12 cellular contexts compared by ENCODE assay signal in the genomic region with DNA sequence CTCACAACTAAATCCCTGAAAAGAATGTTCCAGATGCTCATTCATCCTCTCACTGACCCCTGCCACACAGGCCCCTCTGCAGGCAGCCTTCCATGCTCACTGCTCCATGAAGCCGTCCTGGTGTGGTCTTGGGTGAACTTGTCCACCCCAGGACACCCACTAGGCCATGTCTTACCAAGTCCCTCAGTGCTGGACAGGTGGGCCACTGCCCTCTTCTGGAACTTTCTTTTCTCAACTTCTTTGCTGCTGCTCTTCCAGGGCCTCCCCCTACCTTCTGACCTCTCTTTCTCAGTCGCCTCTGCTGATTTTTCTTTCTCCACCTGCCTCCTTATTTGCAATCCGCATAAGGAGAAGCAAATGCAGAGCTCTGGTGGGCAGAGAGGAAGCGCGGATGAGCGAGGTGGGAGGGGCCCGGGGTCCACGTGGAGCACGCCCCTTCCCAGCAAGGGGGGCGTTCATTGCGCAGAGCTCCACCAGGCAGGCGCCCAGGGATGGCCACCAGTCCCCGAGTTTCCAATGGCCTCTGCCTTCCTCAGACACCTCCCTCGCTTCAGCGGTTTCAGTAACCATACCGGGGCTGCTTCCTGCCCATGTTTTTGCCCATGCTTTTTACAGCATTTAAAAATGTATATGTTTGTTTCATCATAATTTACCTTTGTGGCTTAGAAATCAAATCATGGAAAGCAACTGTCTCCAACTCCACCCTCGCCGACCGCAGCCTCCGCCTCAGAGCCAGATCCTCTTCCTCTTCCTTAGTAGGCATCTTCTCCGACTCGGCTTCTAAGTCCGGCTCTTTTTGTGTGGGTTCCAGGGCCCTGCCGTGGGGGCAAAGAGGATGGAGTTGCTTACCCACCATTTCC.
DNase-seq lines count a peak whose midpoint lies in the region; ATAC-seq and TF ChIP-seq lines count a peak whose summit lies in the region.
"Had no signal": no experiment of that assay in that cellular context is flagged by ENCODE, and none has a peak within 500 bp of the region (broad histone marks: within the 10 kb centered on the region; RNA-seq: fewer than 3 reads in every experiment).

No MANE protein-coding gene starts in this region.

- ATAC-seq in WTC11 (peak; percentile 79), HG03439 (IDR thresholded peaks at IDR 0.05; ENCODE audit: unreplicated experiment) (no peak)
- peak; percentile 74 for ATAC-seq in effector memory CD8-positive, alpha-beta T cell (replicated peaks)
- ATAC-seq: Panc1 had no signal

- H3K27ac Mint-ChIP-seq in WTC11 = no peak overlapping the region; the same call in 1 of the 2 replicates
- H3K27ac Mint-ChIP-seq in effector memory CD8-positive, alpha-beta T cell = peak overlapping the region in 1 of 2 donors; percentile 70

- DNase-seq in stimulated activated CD4-positive, alpha-beta T cell treated with anti-CD3 and anti-CD28 coated beads, Interleukin-15, amount 100 ng/mL, for 24 hours = peak; percentile 19
- no peak for DNase-seq in stimulated activated CD4-positive, alpha-beta T cell treated with anti-CD3 and anti-CD28 coated beads, Interleukin-12 subunit alpha, Interleukin-12 subunit beta, amount 100 ng/mL, for 4 hours
- DNase-seq in WTC11 (ENCODE audit: low spot score) (no peak), NCI-H446 (lab: John Stamatoyannopoulos, UW) (no peak), OCI-M2 (lab: John Stamatoyannopoulos, UW; ENCODE audit: unreplicated experiment) (no peak), SIG-M5 treated with dmso at 0.1 percent for 504 hours (lab: John Stamatoyannopoulos, UW; ENCODE audit: unreplicated experiment) (no peak)
- DNase-seq in effector memory CD8-positive, alpha-beta T cell = no peak
- DNase-seq: colonic mucosa, NCI-H1930, T-helper 9 cell had no signal

- no peak for TF ChIP-seq CTCF in WTC11 (IDR thresholded peaks at IDR 0.05)

- H3K4me1 Mint-ChIP-seq in WTC11 = peaks cover 22% of the 10 kb centered on the region
- H3K4me1 Mint-ChIP-seq in effector memory CD8-positive, alpha-beta T cell (ENCODE audit: low read depth in 2 of 2) = peaks cover 9 to 10% of the 10 kb centered on the region in 2 donors

- CTCF ChIA-PET in WTC11 (lab: Charles Lee) = interaction anchor here (1.0 kb wide), 2 partner anchors 8 to 196 kb away, joined by 5 read pairs; no protein-coding TSS in a partner anchor

- no peak overlapping the region for H3K4me3 Mint-ChIP-seq in WTC11
- peak overlapping the region; percentile 67 to 77 for H3K4me3 Mint-ChIP-seq in effector memory CD8-positive, alpha-beta T cell

- H3K36me3 Mint-ChIP-seq in WTC11 = peaks cover 32% of the 10 kb centered on the region
- peaks cover 2% of the 10 kb centered on the region for H3K36me3 Mint-ChIP-seq in effector memory CD8-positive, alpha-beta T cell (ENCODE audit: insufficient read depth)

- H3K27me3 Mint-ChIP-seq in WTC11 (ENCODE audit: low read depth) = no peaks in the 10 kb centered on the region
- no peaks in the 10 kb centered on the region for H3K27me3 Mint-ChIP-seq in effector memory CD8-positive, alpha-beta T cell

- H3K9me3 Mint-ChIP-seq in WTC11 = peaks cover 36% of the 10 kb centered on the region
- H3K9me3 Mint-ChIP-seq in effector memory CD8-positive, alpha-beta T cell = peaks cover 0 to 12% of the 10 kb centered on the region in 2 donors

- POLR2A ChIA-PET in WTC11 (lab: Charles Lee) = no interaction called here

TF ChIP-seq in WTC11, 78 proteins besides CTCF, POLR2A, EP300 and RAD21:
- 0 out of 2 replicates have a peak, but pooled peaks have one; percentile 16 for TF ChIP-seq CREM (CRISPR knock-in tag; IDR thresholded peaks at IDR 0.05)
- TF ChIP-seq, protein P1, sequence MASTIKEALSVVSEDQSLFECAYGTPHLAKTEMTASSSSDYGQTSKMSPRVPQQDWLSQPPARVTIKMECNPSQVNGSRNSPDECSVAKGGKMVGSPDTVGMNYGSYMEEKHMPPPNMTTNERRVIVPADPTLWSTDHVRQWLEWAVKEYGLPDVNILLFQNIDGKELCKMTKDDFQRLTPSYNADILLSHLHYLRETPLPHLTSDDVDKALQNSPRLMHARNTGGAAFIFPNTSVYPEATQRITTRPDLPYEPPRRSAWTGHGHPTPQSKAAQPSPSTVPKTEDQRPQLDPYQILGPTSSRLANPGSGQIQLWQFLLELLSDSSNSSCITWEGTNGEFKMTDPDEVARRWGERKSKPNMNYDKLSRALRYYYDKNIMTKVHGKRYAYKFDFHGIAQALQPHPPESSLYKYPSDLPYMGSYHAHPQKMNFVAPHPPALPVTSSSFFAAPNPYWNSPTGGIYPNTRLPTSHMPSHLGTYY (CRISPR knock-in tag; IDR thresholded peaks at IDR 0.05) = no peak
- TF ChIP-seq, protein P2, sequence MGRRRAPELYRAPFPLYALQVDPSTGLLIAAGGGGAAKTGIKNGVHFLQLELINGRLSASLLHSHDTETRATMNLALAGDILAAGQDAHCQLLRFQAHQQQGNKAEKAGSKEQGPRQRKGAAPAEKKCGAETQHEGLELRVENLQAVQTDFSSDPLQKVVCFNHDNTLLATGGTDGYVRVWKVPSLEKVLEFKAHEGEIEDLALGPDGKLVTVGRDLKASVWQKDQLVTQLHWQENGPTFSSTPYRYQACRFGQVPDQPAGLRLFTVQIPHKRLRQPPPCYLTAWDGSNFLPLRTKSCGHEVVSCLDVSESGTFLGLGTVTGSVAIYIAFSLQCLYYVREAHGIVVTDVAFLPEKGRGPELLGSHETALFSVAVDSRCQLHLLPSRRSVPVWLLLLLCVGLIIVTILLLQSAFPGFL (CRISPR knock-in tag; IDR thresholded peaks at IDR 0.05; ENCODE audit: borderline replicate concordance) = no peak
- no peak for TF ChIP-seq TP53 (CRISPR knock-in tag; IDR thresholded peaks at IDR 0.05)
- no peak for TF ChIP-seq GABPB1 (CRISPR knock-in tag; IDR thresholded peaks at IDR 0.05)
- TF ChIP-seq, protein P3, sequence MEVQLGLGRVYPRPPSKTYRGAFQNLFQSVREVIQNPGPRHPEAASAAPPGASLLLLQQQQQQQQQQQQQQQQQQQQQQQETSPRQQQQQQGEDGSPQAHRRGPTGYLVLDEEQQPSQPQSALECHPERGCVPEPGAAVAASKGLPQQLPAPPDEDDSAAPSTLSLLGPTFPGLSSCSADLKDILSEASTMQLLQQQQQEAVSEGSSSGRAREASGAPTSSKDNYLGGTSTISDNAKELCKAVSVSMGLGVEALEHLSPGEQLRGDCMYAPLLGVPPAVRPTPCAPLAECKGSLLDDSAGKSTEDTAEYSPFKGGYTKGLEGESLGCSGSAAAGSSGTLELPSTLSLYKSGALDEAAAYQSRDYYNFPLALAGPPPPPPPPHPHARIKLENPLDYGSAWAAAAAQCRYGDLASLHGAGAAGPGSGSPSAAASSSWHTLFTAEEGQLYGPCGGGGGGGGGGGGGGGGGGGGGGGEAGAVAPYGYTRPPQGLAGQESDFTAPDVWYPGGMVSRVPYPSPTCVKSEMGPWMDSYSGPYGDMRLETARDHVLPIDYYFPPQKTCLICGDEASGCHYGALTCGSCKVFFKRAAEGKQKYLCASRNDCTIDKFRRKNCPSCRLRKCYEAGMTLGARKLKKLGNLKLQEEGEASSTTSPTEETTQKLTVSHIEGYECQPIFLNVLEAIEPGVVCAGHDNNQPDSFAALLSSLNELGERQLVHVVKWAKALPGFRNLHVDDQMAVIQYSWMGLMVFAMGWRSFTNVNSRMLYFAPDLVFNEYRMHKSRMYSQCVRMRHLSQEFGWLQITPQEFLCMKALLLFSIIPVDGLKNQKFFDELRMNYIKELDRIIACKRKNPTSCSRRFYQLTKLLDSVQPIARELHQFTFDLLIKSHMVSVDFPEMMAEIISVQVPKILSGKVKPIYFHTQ (CRISPR knock-in tag; IDR thresholded peaks at IDR 0.05) = no peak
- TF ChIP-seq, protein P4, sequence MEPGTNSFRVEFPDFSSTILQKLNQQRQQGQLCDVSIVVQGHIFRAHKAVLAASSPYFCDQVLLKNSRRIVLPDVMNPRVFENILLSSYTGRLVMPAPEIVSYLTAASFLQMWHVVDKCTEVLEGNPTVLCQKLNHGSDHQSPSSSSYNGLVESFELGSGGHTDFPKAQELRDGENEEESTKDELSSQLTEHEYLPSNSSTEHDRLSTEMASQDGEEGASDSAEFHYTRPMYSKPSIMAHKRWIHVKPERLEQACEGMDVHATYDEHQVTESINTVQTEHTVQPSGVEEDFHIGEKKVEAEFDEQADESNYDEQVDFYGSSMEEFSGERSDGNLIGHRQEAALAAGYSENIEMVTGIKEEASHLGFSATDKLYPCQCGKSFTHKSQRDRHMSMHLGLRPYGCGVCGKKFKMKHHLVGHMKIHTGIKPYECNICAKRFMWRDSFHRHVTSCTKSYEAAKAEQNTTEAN (CRISPR knock-in tag; IDR thresholded peaks at IDR 0.05) = 0 out of 2 replicates have a peak, but pooled peaks have one; percentile 19
